ENCODE assay signal across 8 cellular contexts in the genomic region with DNA sequence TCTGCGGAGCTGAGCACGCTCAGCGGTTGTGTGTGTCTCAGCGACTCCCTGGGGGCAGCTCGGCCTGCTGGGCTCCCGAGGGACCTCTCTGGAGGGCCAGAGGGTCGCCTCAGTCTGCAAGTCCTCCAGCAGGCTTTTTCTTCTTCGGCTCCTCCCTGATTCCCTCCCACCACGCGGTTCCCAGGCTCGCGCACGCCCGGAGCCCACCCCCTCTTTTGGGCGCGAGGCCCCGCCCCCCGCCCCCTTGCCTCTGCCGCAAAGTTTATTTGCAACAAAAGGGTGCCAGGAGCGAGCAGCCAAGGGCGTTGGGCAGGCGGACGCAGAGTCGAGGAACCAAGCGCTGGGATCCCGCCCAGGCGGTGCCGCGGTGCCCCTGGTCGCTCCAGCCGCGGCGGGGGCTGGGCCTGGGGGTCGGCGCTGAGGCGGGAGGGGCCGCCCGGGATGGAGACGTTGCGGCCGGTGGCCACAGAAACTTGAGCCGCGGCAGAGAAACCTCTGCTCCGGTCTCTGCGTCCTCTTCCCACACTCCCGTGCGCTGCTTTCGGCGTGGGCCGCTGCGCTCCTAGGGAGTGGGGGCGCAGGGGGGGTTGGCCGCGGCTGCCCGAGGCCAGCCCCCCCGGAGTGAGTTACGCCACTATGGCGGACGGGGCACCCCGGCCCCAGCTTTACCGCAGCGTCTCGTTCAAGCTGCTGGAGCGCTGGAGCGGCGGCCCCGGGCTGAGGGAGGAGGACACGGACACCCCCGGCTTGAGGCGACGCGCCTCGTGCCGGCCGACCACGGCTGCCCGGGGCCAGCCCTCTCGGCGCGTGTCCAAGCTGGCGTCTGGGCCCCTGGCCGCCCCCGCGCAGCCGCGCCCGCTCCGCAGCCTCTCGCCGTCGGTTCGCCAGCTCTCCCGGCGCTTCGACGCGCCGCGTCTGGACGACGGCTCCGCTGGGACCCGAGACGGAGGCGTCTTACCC. TPM values are rescaled to one million over a fixed set of nuclear protein-coding genes. Genes with fewer than 3 reads are reported as not detected.
DNase-seq lines count a peak whose midpoint lies in the region; ATAC-seq, FAIRE-seq and TF ChIP-seq lines count a peak whose summit lies in the region.

A gene with protein sequence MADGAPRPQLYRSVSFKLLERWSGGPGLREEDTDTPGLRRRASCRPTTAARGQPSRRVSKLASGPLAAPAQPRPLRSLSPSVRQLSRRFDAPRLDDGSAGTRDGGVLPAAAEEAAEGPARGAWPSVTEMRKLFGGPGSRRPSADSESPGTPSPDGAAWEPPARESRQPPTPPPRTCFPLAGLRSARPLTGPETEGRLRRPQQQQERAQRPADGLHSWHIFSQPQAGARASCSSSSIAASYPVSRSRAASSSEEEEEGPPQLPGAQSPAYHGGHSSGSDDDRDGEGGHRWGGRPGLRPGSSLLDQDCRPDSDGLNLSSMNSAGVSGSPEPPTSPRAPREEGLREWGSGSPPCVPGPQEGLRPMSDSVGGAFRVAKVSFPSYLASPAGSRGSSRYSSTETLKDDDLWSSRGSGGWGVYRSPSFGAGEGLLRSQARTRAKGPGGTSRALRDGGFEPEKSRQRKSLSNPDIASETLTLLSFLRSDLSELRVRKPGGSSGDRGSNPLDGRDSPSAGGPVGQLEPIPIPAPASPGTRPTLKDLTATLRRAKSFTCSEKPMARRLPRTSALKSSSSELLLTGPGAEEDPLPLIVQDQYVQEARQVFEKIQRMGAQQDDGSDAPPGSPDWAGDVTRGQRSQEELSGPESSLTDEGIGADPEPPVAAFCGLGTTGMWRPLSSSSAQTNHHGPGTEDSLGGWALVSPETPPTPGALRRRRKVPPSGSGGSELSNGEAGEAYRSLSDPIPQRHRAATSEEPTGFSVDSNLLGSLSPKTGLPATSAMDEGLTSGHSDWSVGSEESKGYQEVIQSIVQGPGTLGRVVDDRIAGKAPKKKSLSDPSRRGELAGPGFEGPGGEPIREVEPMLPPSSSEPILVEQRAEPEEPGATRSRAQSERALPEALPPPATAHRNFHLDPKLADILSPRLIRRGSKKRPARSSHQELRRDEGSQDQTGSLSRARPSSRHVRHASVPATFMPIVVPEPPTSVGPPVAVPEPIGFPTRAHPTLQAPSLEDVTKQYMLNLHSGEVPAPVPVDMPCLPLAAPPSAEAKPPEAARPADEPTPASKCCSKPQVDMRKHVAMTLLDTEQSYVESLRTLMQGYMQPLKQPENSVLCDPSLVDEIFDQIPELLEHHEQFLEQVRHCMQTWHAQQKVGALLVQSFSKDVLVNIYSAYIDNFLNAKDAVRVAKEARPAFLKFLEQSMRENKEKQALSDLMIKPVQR (N-terminal part only) (plus strand): TSS at position 274 of the 960 bp plus-strand sequence. CDS start 363 bp downstream, at position 637.

- H3K9ac ChIP-seq in parathyroid adenoma = peak within 1 kb of the TSS; percentile 67

- peak in 1 of 2 donors; percentile 50 for TF ChIP-seq POLR2A in heart left ventricle (IDR thresholded peaks at IDR 0.05)

- DNase-seq in D721Med (ENCODE audit: insufficient read length, low spot score) (peak; percentile 63), HuH-7 (ENCODE audit: low spot score) (peak; percentile 70), RPMI7951 (ENCODE audit: low read depth) (peak; percentile 77), anterior cingulate cortex (lab: John Stamatoyannopoulos, UW) (peak in 47 of 58 donors; percentile 32 to 79 (median 61)), heart left ventricle (peak; percentile 84 to 90 (median 87))

- H3K9me3 ChIP-seq in heart left ventricle (no peaks in the 10 kb centered on the region), parathyroid adenoma (ENCODE audit: control insufficient read depth, low read length) (no peaks in the 10 kb centered on the region)

- H3K36me3 ChIP-seq in heart left ventricle (peaks cover 0 to 10% (median 0%) of the 10 kb centered on the region in 9 donors), parathyroid adenoma (ENCODE audit: control insufficient read depth, insufficient read depth, low read length) (no peaks in the 10 kb centered on the region)

- H2AFZ ChIP-seq in parathyroid adenoma = peak within 1 kb of the TSS; percentile 79

- intact Hi-C loops in heart left ventricle (cut with DNase I) = loop anchor here in 5 of 10 donors (2.0 to 5.0 kb wide), 5 partner anchors 15 to 354 kb away; a partner anchor contains a TSS

- FAIRE-seq in D721Med (lab: Jason Lieb, UNC) = no peak

- H3K79me2 ChIP-seq in parathyroid adenoma = peaks cover 6% of the 10 kb centered on the region

- H3K4me3 ChIP-seq in heart left ventricle (peak within 1 kb of the TSS; percentile 56 to 90 (median 74)), parathyroid adenoma (ENCODE audit: low read depth, low read length) (peak within 1 kb of the TSS; percentile 68)

- H3K27me3 ChIP-seq in heart left ventricle (peaks cover 0 to 15% (median 0%) of the 10 kb centered on the region in 9 donors), parathyroid adenoma (ENCODE audit: control insufficient read depth, insufficient read depth, low read length) (no peaks in the 10 kb centered on the region)

- H3K4me1 ChIP-seq in heart left ventricle = peaks cover 0 to 67% (median 43%) of the 10 kb centered on the region in 12 donors
- peaks cover 5% of the 10 kb centered on the region for H3K4me1 ChIP-seq in parathyroid adenoma

- ATAC-seq in GM21447 (IDR thresholded peaks at IDR 0.05; ENCODE audit: unreplicated experiment) (peak; percentile 30), heart left ventricle (peak; percentile 7 to 55 (median 40)), GM21367 (IDR thresholded peaks at IDR 0.05; ENCODE audit: unreplicated experiment) (no peak)

- WGBS in heart left ventricle, 4 donors = 0 to 1% (median 0%) methylated on average over 53 to 105 of the region's 105 CpGs

- peak within 1 kb of the TSS; percentile 82 for H3K4me2 ChIP-seq in parathyroid adenoma (ENCODE audit: low read length)

- no peak for TF ChIP-seq CTCF in D721Med (IDR thresholded peaks at IDR 0.05; ENCODE audit: insufficient read depth, missing control alignments)
- no peak for TF ChIP-seq CTCF in heart left ventricle (IDR thresholded peaks at IDR 0.05)
- no peak for TF ChIP-seq CTCF in parathyroid adenoma (IDR thresholded peaks at IDR 0.05)

- peak within 1 kb of the TSS; percentile 93 to 100 (median 98) for H3K27ac ChIP-seq in heart left ventricle
- peak within 1 kb of the TSS; percentile 93 for H3K27ac ChIP-seq in parathyroid adenoma

RNA-seq across cellular contexts. Expression of the gene that starts here (rescaled TPM):
- 9.1 and 9.4 TPM in 2 replicates for total RNA-seq in RPMI7951 (2014; rRNA removed; shearing (Covaris generic))
- total RNA-seq in heart left ventricle = 10 to 100 TPM; 47.0 to 83.9 (median 56.5) TPM
- 10 to 100 TPM; 27.5 to 60.0 TPM for polyA plus RNA-seq in heart left ventricle
